Comparison of ENCODE assay signal across 9 cellular contexts in genomic region chr19:39695759-39696158, GRCh38. TPM values are rescaled to one million over a fixed set of nuclear protein-coding genes. Genes with fewer than 3 reads are reported as not detected.
"Had no signal": no experiment of that assay in that cellular context is flagged by ENCODE, and none has a peak within 500 bp of the region (broad histone marks: within the 10 kb centered on the region; RNA-seq: fewer than 3 reads in every experiment).

No MANE protein-coding gene starts in this region.

- ATAC-seq: K562 had no signal

- FAIRE-seq: HTR-8/SVneo, K562 had no signal

- DNase-seq: IMR-90, KBM-7, KG1 had no signal

- H3K4me3 ChIP-seq: K562 had no signal

- H3K27ac ChIP-seq: HL-60 had no signal

RNA-seq across cellular contexts. Expression of gene LGALS14, which starts 8.5 kb away (rescaled TPM):
- total RNA-seq: HT-29, HT1080, IMR-90, K562 had no signal
- polyA plus RNA-seq: IgD-negative memory B cell, IMR-90, K562 had no signal

RNA-seq across cellular contexts. Expression of gene LGALS16, which starts 40.0 kb away (rescaled TPM):
- total RNA-seq: HT-29, HT1080, IMR-90, K562 had no signal
- polyA plus RNA-seq: IgD-negative memory B cell, IMR-90, K562 had no signal

RNA-seq across cellular contexts. Expression of gene CLC, which starts 42.1 kb away (rescaled TPM):
- total RNA-seq: HT-29, HT1080, IMR-90 had no signal
- polyA plus RNA-seq: IgD-negative memory B cell, IMR-90 had no signal
